In genomic region chr16:81469710-81470481, GRCh38 we compare ENCODE assay signal across 8 cellular contexts.
DNase-seq lines count a peak whose midpoint lies in the region; ATAC-seq lines count a peak whose summit lies in the region.

No MANE protein-coding gene starts in this region.

- H3K27me3 Mint-ChIP-seq in dendritic cell treated with granulocyte-macrophage colony-stimulating factor and Interleukin-4, amounts not matched to agents 40 ng/mL and 50 ng/mL, for 4 days, result no peaks in the 10 kb centered on the region
- H3K27me3 Mint-ChIP-seq in stimulated activated naive B cell treated with anti-CD40 and anti-IgM and Interleukin-4, amounts not matched to agents 10 μg/mL and 1 μg/mL and 100 μg/mL, for 72 hours, result no peaks in the 10 kb centered on the region

- peak; percentile 92 for DNase-seq in OCI-M1 (lab: John Stamatoyannopoulos, UW)
- no peak for DNase-seq in stimulated activated naive B cell treated with anti-CD40 and anti-IgM and Interleukin-4, amounts not matched to agents 10 μg/mL and 1 μg/mL and 100 μg/mL, for 72 hours
- no peak for DNase-seq in NCI-H524 treated with DMSO at 0.1 percent for 48 hours (lab: John Stamatoyannopoulos, UW)
- no peak for DNase-seq in iPS-NIHi7 (ENCODE audit: extremely low spot score)

- ATAC-seq in GM18907 (IDR thresholded peaks at IDR 0.05; ENCODE audit: unreplicated experiment), result peak; percentile 84
- peak; percentile 79 for ATAC-seq in HG02852 (IDR thresholded peaks at IDR 0.05; ENCODE audit: unreplicated experiment)
- peak; percentile 94 to 97 for ATAC-seq in stimulated activated naive B cell treated with anti-CD40 and anti-IgM and Interleukin-4, amounts not matched to agents 10 μg/mL and 1 μg/mL and 100 μg/mL, for 72 hours (replicated peaks)
- no peak for ATAC-seq in HG02970 (IDR thresholded peaks at IDR 0.05; ENCODE audit: low FRiP score, unreplicated experiment)

- peaks cover 60% of the 10 kb centered on the region for H3K36me3 Mint-ChIP-seq in dendritic cell treated with granulocyte-macrophage colony-stimulating factor and Interleukin-4, amounts not matched to agents 40 ng/mL and 50 ng/mL, for 4 days (ENCODE audit: low read depth)
- peaks cover 14 to 33% of the 10 kb centered on the region in 2 donors for H3K36me3 Mint-ChIP-seq in stimulated activated naive B cell treated with anti-CD40 and anti-IgM and Interleukin-4, amounts not matched to agents 10 μg/mL and 1 μg/mL and 100 μg/mL, for 72 hours

- peak overlapping the region; percentile 69 for H3K4me3 Mint-ChIP-seq in dendritic cell treated with granulocyte-macrophage colony-stimulating factor and Interleukin-4, amounts not matched to agents 40 ng/mL and 50 ng/mL, for 4 days
- H3K4me3 Mint-ChIP-seq in stimulated activated naive B cell treated with anti-CD40 and anti-IgM and Interleukin-4, amounts not matched to agents 10 μg/mL and 1 μg/mL and 100 μg/mL, for 72 hours, result peak overlapping the region; percentile 61 to 80

- peaks cover 96% of the 10 kb centered on the region for H3K4me1 Mint-ChIP-seq in dendritic cell treated with granulocyte-macrophage colony-stimulating factor and Interleukin-4, amounts not matched to agents 40 ng/mL and 50 ng/mL, for 4 days (ENCODE audit: low read depth)
- H3K4me1 Mint-ChIP-seq in stimulated activated naive B cell treated with anti-CD40 and anti-IgM and Interleukin-4, amounts not matched to agents 10 μg/mL and 1 μg/mL and 100 μg/mL, for 72 hours, result peaks cover 59 to 95% of the 10 kb centered on the region in 2 donors

- H3K9me3 Mint-ChIP-seq in dendritic cell treated with granulocyte-macrophage colony-stimulating factor and Interleukin-4, amounts not matched to agents 40 ng/mL and 50 ng/mL, for 4 days, result no peaks in the 10 kb centered on the region
- no peaks in the 10 kb centered on the region for H3K9me3 Mint-ChIP-seq in stimulated activated naive B cell treated with anti-CD40 and anti-IgM and Interleukin-4, amounts not matched to agents 10 μg/mL and 1 μg/mL and 100 μg/mL, for 72 hours

- H3K27ac Mint-ChIP-seq in dendritic cell treated with granulocyte-macrophage colony-stimulating factor and Interleukin-4, amounts not matched to agents 40 ng/mL and 50 ng/mL, for 4 days, result peak overlapping the region; percentile 87
- peak overlapping the region; percentile 94 for H3K27ac Mint-ChIP-seq in stimulated activated naive B cell treated with anti-CD40 and anti-IgM and Interleukin-4, amounts not matched to agents 10 μg/mL and 1 μg/mL and 100 μg/mL, for 72 hours

- intact Hi-C loops in dendritic cell treated with granulocyte-macrophage colony-stimulating factor and Interleukin-4, amounts not matched to agents 40 ng/mL and 50 ng/mL, for 4 days (cut with micrococcal nuclease), result loop anchor here (5.0 kb wide), 1 partner anchor 37 kb away; no protein-coding TSS in a partner anchor
